Comparison of ENCODE assay signal across 15 cellular contexts in the genomic region with DNA sequence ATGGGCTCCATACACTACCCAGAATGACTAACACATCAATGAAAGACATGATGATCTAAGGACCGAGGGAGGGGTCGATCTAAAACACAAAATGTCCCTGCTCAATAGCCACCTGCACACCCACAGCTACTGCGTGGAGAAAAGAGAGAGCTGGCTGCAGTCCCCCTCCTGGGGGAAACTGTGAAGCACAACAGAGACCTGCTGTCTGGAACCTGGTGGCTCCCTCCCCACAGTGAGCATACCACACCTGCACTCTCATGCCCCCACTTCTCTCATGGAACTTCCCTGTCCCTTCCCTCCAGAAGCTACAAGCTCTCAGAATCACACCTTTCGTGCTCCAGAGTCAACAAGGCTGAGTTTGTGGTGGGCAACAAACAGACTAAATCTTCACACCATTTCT.
"Had no signal": no experiment of that assay in that cellular context is flagged by ENCODE, and none has a peak within 500 bp of the region (broad histone marks: within the 10 kb centered on the region; RNA-seq: fewer than 3 reads in every experiment).

No MANE protein-coding gene starts in this region.

- H3K4me3 ChIP-seq: adrenal gland had no signal

- H3K27me3 ChIP-seq: adrenal gland had no signal

- H3K27ac ChIP-seq: adrenal gland had no signal

- ATAC-seq: activated CD8-positive, alpha-beta T cell treated with anti-CD3 and anti-CD28 coated beads for 36 hours; activated T-cell treated with anti-CD3 and anti-CD28 coated beads, Interleukin-2, amount 50 U/mL, for 4 hours; left ventricle myocardium superior; right cardiac atrium; stimulated activated naive CD8-positive, alpha-beta T cell treated with anti-CD3 and anti-CD28 coated beads, Interleukin-15, Interleukin-2, amounts not matched to agents 100 U/mL and 50 U/mL, for 24 hours had no signal

- H3K4me1 ChIP-seq: adrenal gland had no signal

- H3K9me3 ChIP-seq: adrenal gland had no signal

- H3K36me3 ChIP-seq: adrenal gland had no signal

- DNase-seq: activated CD4-positive, alpha-beta T cell treated with anti-CD3 and anti-CD28 coated beads for 4 hours; activated CD8-positive, alpha-beta T cell treated with anti-CD3 and anti-CD28 coated beads for 36 hours; activated effector memory CD4-positive, alpha-beta T cell treated with anti-CD3 and anti-CD28 coated beads, Interleukin-2, amount 50 U/mL, for 16 hours; activated T-cell treated with anti-CD3 and anti-CD28 coated beads, Interleukin-2, amount 50 U/mL, for 4 hours; adrenal gland; hippocampal formation; kidney glomerular epithelial cell; left ventricle myocardium superior; mesenchymal stem cell; natural killer cell; nucleus accumbens; right cardiac atrium; stimulated activated naive CD8-positive, alpha-beta T cell treated with anti-CD3 and anti-CD28 coated beads, Interleukin-15, Interleukin-2, amounts not matched to agents 100 U/mL and 50 U/mL, for 24 hours; T-helper 1 cell; trophoblast cell had no signal
